17 cellular contexts compared by ENCODE assay signal in the genomic region with DNA sequence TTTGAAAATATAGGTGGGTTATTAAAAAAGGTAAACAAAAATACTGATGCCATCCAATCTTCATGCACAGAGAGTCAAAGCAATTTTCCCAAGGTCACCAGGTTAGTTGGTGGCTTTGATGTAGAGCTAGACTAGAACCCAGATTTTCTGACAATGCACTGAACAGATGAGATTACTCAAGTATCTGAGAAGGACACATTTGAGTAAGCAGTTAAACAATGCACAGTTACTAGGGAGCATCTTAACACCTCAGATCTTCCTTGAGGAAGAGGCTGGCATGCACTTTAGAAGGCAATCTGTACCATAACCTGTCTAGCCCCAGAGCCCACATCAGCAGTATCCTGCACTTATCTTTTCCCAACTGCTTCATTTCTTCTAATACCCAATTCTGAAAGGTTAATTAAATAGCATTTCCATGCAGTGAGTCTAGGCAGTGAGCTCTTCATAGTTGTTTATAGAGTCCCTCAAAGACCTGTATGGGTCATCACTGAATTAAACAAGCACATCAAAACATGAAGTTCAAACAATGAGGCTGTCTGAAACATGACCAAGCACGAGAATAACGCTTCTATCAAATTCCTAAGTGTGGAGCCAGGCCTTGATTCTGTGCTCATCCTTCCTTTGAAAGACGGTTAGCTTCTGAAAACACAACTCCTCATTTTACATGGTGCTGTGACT. TPM values are rescaled to one million over a fixed set of nuclear protein-coding genes. Genes with fewer than 3 reads are reported as not detected.
DNase-seq lines count a peak whose midpoint lies in the region; TF ChIP-seq lines count a peak whose summit lies in the region.
"Had no signal": no experiment of that assay in that cellular context is flagged by ENCODE, and none has a peak within 500 bp of the region (broad histone marks: within the 10 kb centered on the region; RNA-seq: fewer than 3 reads in every experiment).

No MANE protein-coding gene starts in this region.

- H3K9me3 ChIP-seq in cardiac muscle cell (ENCODE audit: low read depth) (no peaks in the 10 kb centered on the region), mammary epithelial cell (replicated peaks; ENCODE audit: insufficient read depth, low read length) (no peaks in the 10 kb centered on the region), H9 (ENCODE audit: control insufficient read depth, low read depth, low read length) (no peaks in the 10 kb centered on the region), left ventricle myocardium inferior (replicated peaks) (no peaks in the 10 kb centered on the region)
- H3K9me3 ChIP-seq: spleen had no signal

- H3K79me1 ChIP-seq in H9 (ENCODE audit: insufficient read depth, low read depth, low read length, poor library complexity, severe bottlenecking), result no peaks in the 10 kb centered on the region

- H3K4me1 Mint-ChIP-seq in mesothelial cell of epicardium, result peaks cover 65% of the 10 kb centered on the region
- H3K4me1 Mint-ChIP-seq in activated naive CD8-positive, alpha-beta T cell treated with anti-CD3 and anti-CD28 coated beads for 36 hours, result no peaks in the 10 kb centered on the region
- H3K4me1 Mint-ChIP-seq in H9, result peaks cover 7 to 12% of the 10 kb centered on the region in 2 experiments
- H3K4me1 Mint-ChIP-seq: neural crest cell had no signal

- H2BK5ac ChIP-seq in H9 (ENCODE audit: insufficient read length, low read length), result no peak overlapping the region

- DNase-seq in cardiac muscle cell (ENCODE audit: low read depth in 1 of 2, low spot score in 1 of 2), result no peak
- DNase-seq in cardiac septum (ENCODE audit: low spot score), result no peak
- DNase-seq in mammary epithelial cell, result no peak
- no peak for DNase-seq in mesothelial cell of epicardium (ENCODE audit: low spot score in 2 of 2, unreplicated experiment in 2 of 2)
- DNase-seq in activated naive CD8-positive, alpha-beta T cell treated with anti-CD3 and anti-CD28 coated beads for 36 hours, result no peak
- DNase-seq in H9, result no peak
- DNase-seq in left ventricle myocardium inferior, result no peak
- DNase-seq in RPMI8226, result no peak
- DNase-seq: activated CD4-positive, alpha-beta T cell treated with anti-CD3 and anti-CD28 coated beads, Interleukin-2, amount 10 ng/mL, durations not matched to agents 24 days and 14 days; C1 segment of cervical spinal cord; central memory CD4-positive, alpha-beta T cell; MM.1S; NCI-H1436; NCI-H69; spleen had no signal

- H4K91ac ChIP-seq in H9 (ENCODE audit: insufficient read length, low read depth, low read length), result no peak overlapping the region

- no peak overlapping the region for H3K4ac ChIP-seq in H9 (ENCODE audit: low read depth, low read length)

- H3K9me3 Mint-ChIP-seq in mesothelial cell of epicardium (no peaks in the 10 kb centered on the region), H9 (no peaks in the 10 kb centered on the region)
- H3K9me3 Mint-ChIP-seq in activated naive CD8-positive, alpha-beta T cell treated with anti-CD3 and anti-CD28 coated beads for 36 hours, result no peaks in the 10 kb centered on the region
- H3K9me3 Mint-ChIP-seq: activated CD4-positive, alpha-beta T cell treated with anti-CD3 and anti-CD28 coated beads, Interleukin-2, amount 10 ng/mL, durations not matched to agents 24 days and 14 days; IgD-negative memory B cell; neural crest cell had no signal

- H3K36me3 ChIP-seq in cardiac muscle cell (no peaks in the 10 kb centered on the region), mammary epithelial cell (ENCODE audit: insufficient read depth, low read length) (no peaks in the 10 kb centered on the region), left ventricle myocardium inferior (no peaks in the 10 kb centered on the region)
- H3K36me3 ChIP-seq: spleen had no signal

- no TSS peak for BruUV-seq in mammary epithelial cell (replicated peaks; lab: Mats Ljungman, UMichigan)

- in situ Hi-C loops in mammary epithelial cell (cut with MboI; ENCODE audit: low sequenced_read_pairs in 2 of 2), result loop anchor here in 1 of 2 donors (25.0 kb wide), 1 partner anchor 334 kb away; no protein-coding TSS in a partner anchor

- H3K4me1 ChIP-seq in cardiac muscle cell (ENCODE audit: low read depth), result peaks cover 36% of the 10 kb centered on the region
- peaks cover 75% of the 10 kb centered on the region for H3K4me1 ChIP-seq in mammary epithelial cell (ENCODE audit: insufficient read depth, low read length)
- no peaks in the 10 kb centered on the region for H3K4me1 ChIP-seq in H9 (ENCODE audit: insufficient read depth, low read length)
- peaks cover 39% of the 10 kb centered on the region for H3K4me1 ChIP-seq in left ventricle myocardium inferior
- H3K4me1 ChIP-seq: spleen had no signal

- CTCF ChIA-PET in mammary epithelial cell (lab: Charles Lee; ENCODE audit: low non-redundant PET), result no interaction called here

- H3K23ac ChIP-seq in H9 (ENCODE audit: insufficient read length, low read depth, low read length), result no peak overlapping the region

- dilution Hi-C loops in mammary epithelial cell (cut with HindIII; ENCODE audit: low sequenced_read_pairs), result loop anchor here (25.0 kb wide), 1 partner anchor 316 kb away; no protein-coding TSS in a partner anchor

- H3K27me3 ChIP-seq in cardiac muscle cell (no peaks in the 10 kb centered on the region), mammary epithelial cell (ENCODE audit: insufficient read depth, low read length) (no peaks in the 10 kb centered on the region), H9 (ENCODE audit: insufficient read depth, low read length) (no peaks in the 10 kb centered on the region), left ventricle myocardium inferior (ENCODE audit: low read depth) (no peaks in the 10 kb centered on the region)
- H3K27me3 ChIP-seq: spleen had no signal

- no peak overlapping the region for H2BK12ac ChIP-seq in H9 (ENCODE audit: insufficient read length, low read depth, low read length)

- H2BK15ac ChIP-seq in H9 (ENCODE audit: low read depth, low read length), result no peak overlapping the region

- no peak overlapping the region for H2BK120ac ChIP-seq in H9 (ENCODE audit: low read depth, low read length, poor library complexity, severe bottlenecking)

- H3K27me3 Mint-ChIP-seq in mesothelial cell of epicardium (ENCODE audit: low read depth) (no peaks in the 10 kb centered on the region), H9 (ENCODE audit: low read depth) (peaks cover under 1% of the 10 kb centered on the region)
- peaks cover 3% of the 10 kb centered on the region for H3K27me3 Mint-ChIP-seq in activated naive CD8-positive, alpha-beta T cell treated with anti-CD3 and anti-CD28 coated beads for 36 hours
- H3K27me3 Mint-ChIP-seq: activated CD4-positive, alpha-beta T cell treated with anti-CD3 and anti-CD28 coated beads, Interleukin-2, amount 10 ng/mL, durations not matched to agents 24 days and 14 days; IgD-negative memory B cell had no signal

- H4K8ac ChIP-seq in H9 (replicated peaks; ENCODE audit: insufficient read length, low read depth, low read length), result no peak overlapping the region

- H3K14ac ChIP-seq in H9 (ENCODE audit: insufficient read depth, low read length), result no peak overlapping the region

- H3K4me3 ChIP-seq in cardiac muscle cell (no peak overlapping the region), mammary epithelial cell (replicated peaks in 1 of 3; ENCODE audit: insufficient read depth in 1 of 3, low read depth in 2 of 3, low read length in 3 of 3) (no peak overlapping the region), left ventricle myocardium inferior (no peak overlapping the region)
- H3K4me3 ChIP-seq: spleen had no signal

- no peaks in the 10 kb centered on the region for H3K79me2 ChIP-seq in mammary epithelial cell (ENCODE audit: insufficient read depth, low read length)
- no peaks in the 10 kb centered on the region for H3K79me2 ChIP-seq in H9 (ENCODE audit: insufficient read depth, low read length)

- H3K56ac ChIP-seq in H9 (ENCODE audit: insufficient read length, low read depth, low read length), result no peak overlapping the region

- H3K4me3 Mint-ChIP-seq in mesothelial cell of epicardium, result no peak overlapping the region
- no peak overlapping the region for H3K4me3 Mint-ChIP-seq in activated naive CD8-positive, alpha-beta T cell treated with anti-CD3 and anti-CD28 coated beads for 36 hours
- H3K4me3 Mint-ChIP-seq in H9, result no peak overlapping the region
- H3K4me3 Mint-ChIP-seq: activated CD4-positive, alpha-beta T cell treated with anti-CD3 and anti-CD28 coated beads, Interleukin-2, amount 10 ng/mL, durations not matched to agents 24 days and 14 days; IgD-negative memory B cell; neural crest cell had no signal

- H3K27ac ChIP-seq in cardiac muscle cell (peak overlapping the region; percentile 78), mammary epithelial cell (ENCODE audit: insufficient read depth, low read depth, low read length) (no peak overlapping the region), H9 (ENCODE audit: insufficient read length, low read depth, low read length) (no peak overlapping the region), left ventricle myocardium inferior (replicated peaks) (no peak overlapping the region)
- H3K27ac ChIP-seq: spleen had no signal

- intact Hi-C loops in cardiac septum (cut with DNase I), result loop anchor here (10.0 kb wide), 1 partner anchor 123 kb away; no protein-coding TSS in a partner anchor
- intact Hi-C loops in mammary epithelial cell (cut with micrococcal nuclease), result loop anchor here (1.0 to 2.0 kb wide), 3 partner anchors 13 to 305 kb away; no protein-coding TSS in a partner anchor
- intact Hi-C loops in left ventricle myocardium inferior (cut with micrococcal nuclease), result no loop called here

- 36% methylated on average over 3 of the region's 3 CpGs for WGBS in mammary epithelial cell (ENCODE audit: low coverage, missing lambda C conversion rate)
- no CpG with 5 or more reads among the region's 3 CpGs for WGBS in H9 (ENCODE audit: extremely low coverage, insufficient read length, low lambda C conversion rate)

- H3T11ph ChIP-seq in H9 (ENCODE audit: low read length), result no peak overlapping the region

- H3K23me2 ChIP-seq in H9 (ENCODE audit: insufficient read length, low read depth, low read length, poor library complexity, severe bottlenecking), result no peaks in the 10 kb centered on the region

- H2AK5ac ChIP-seq in H9 (ENCODE audit: insufficient read length, low read length), result no peak overlapping the region

- no peak overlapping the region for H2BK20ac ChIP-seq in H9 (ENCODE audit: low read depth, low read length, poor library complexity, severe bottlenecking)

- TF ChIP-seq CTCF in cardiac muscle cell (IDR thresholded peaks at IDR 0.05; ENCODE audit: low read depth, low read length), result no peak
- no peak for TF ChIP-seq CTCF in mammary epithelial cell (conservative IDR thresholded peaks at IDR 0.05 in 1 of 2, IDR thresholded peaks at IDR 0.05 in 1 of 2; ENCODE audit: extremely low read depth in 1 of 2, insufficient read depth in 1 of 2, low read depth in 1 of 2, low read length in 2 of 2)
- TF ChIP-seq CTCF in mesothelial cell of epicardium (IDR thresholded peaks at IDR 0.05; ENCODE audit: unreplicated experiment), result no peak
- TF ChIP-seq CTCF in H9 (conservative IDR thresholded peaks at IDR 0.05), result no peak
- no peak for TF ChIP-seq CTCF in left ventricle myocardium inferior (IDR thresholded peaks at IDR 0.05; ENCODE audit: borderline replicate concordance)

- peaks cover 3% of the 10 kb centered on the region for H3K36me3 Mint-ChIP-seq in mesothelial cell of epicardium
- no peaks in the 10 kb centered on the region for H3K36me3 Mint-ChIP-seq in activated naive CD8-positive, alpha-beta T cell treated with anti-CD3 and anti-CD28 coated beads for 36 hours
- no peaks in the 10 kb centered on the region for H3K36me3 Mint-ChIP-seq in H9 (ENCODE audit: insufficient read depth in 1 of 3, low read depth in 3 of 3)

- H3K4me2 ChIP-seq in mammary epithelial cell (ENCODE audit: insufficient read depth, low read depth, low read length), result no peak overlapping the region
- H3K4me2 ChIP-seq in H9 (ENCODE audit: insufficient read depth, insufficient read length, low read length), result no peak overlapping the region

- peak overlapping the region; percentile 36 for H2AFZ ChIP-seq in mammary epithelial cell (ENCODE audit: low read depth, low read length)
- no peak overlapping the region for H2AFZ ChIP-seq in H9 (ENCODE audit: low read length)

- no peak overlapping the region for H3K9ac ChIP-seq in mammary epithelial cell (ENCODE audit: insufficient read depth, low read length)
- no peak overlapping the region for H3K9ac ChIP-seq in H9 (ENCODE audit: extremely low read depth, insufficient read length, low read length)

- no peaks in the 10 kb centered on the region for H4K20me1 ChIP-seq in mammary epithelial cell (ENCODE audit: insufficient read depth, low read length)
- no peaks in the 10 kb centered on the region for H4K20me1 ChIP-seq in H9 (ENCODE audit: control insufficient read depth, insufficient read depth, insufficient read length)

- no peak overlapping the region for H4K5ac ChIP-seq in H9 (ENCODE audit: insufficient read length, low read depth, low read length)

- H3K27ac Mint-ChIP-seq in mesothelial cell of epicardium (peak overlapping the region; percentile 90), H9 (no peak overlapping the region)
- no peak overlapping the region for H3K27ac Mint-ChIP-seq in activated naive CD8-positive, alpha-beta T cell treated with anti-CD3 and anti-CD28 coated beads for 36 hours
- H3K27ac Mint-ChIP-seq: activated CD4-positive, alpha-beta T cell treated with anti-CD3 and anti-CD28 coated beads, Interleukin-2, amount 10 ng/mL, durations not matched to agents 24 days and 14 days had no signal

- no peak overlapping the region for H3K18ac ChIP-seq in H9 (ENCODE audit: insufficient read length, low read depth, low read length)

RNA-seq across cellular contexts. Expression of a gene that starts 38.2 kb away (rescaled TPM):
- total RNA-seq in cardiac muscle cell, result 50.0 and 95.8 TPM in 2 replicates
- 44.9 and 65.2 TPM in 2 replicates for polyA plus RNA-seq in cardiac muscle cell
- 173 TPM for total RNA-seq in cardiac septum
- total RNA-seq in mammary epithelial cell, result 10 to 100 TPM; 12.9 to 23.7 TPM
- 5.0 TPM for polyA plus RNA-seq in mammary epithelial cell
- polyA minus RNA-seq in mammary epithelial cell, result 9.9 TPM
- 242 to 270 TPM (median 243 TPM) in 3 replicates for total RNA-seq in mesothelial cell of epicardium
- total RNA-seq in activated naive CD8-positive, alpha-beta T cell treated with anti-CD3 and anti-CD28 coated beads for 36 hours, result 1 to 10 TPM; 1.3 to 1.7 TPM
- total RNA-seq in H9 (2021), result 56.0 and 59.6 TPM in 2 replicates
- 179 TPM for total RNA-seq in left ventricle myocardium inferior

Comparison
In these comparisons a context has a peak if more than half of its experiments do, and no peak if none do; other contexts are left out.
1. RNA of a gene that starts 38.2 kb away (total RNA-seq): 242 to 270 TPM in mesothelial cell of epicardium, 179 TPM in left ventricle myocardium inferior (single experiment), 173 TPM in cardiac septum (single experiment), 50.0 to 95.8 TPM in cardiac muscle cell, 56.0 to 59.6 TPM in H9 and 12.9 to 23.7 TPM in mammary epithelial cell; 1.3 to 1.7 TPM in activated naive CD8-positive, alpha-beta T cell treated with anti-CD3 and anti-CD28 coated beads for 36 hours; every median in the first group is over 4 times any median in the second.